ENCODE assay signal across 30 cellular contexts in the genomic region with DNA sequence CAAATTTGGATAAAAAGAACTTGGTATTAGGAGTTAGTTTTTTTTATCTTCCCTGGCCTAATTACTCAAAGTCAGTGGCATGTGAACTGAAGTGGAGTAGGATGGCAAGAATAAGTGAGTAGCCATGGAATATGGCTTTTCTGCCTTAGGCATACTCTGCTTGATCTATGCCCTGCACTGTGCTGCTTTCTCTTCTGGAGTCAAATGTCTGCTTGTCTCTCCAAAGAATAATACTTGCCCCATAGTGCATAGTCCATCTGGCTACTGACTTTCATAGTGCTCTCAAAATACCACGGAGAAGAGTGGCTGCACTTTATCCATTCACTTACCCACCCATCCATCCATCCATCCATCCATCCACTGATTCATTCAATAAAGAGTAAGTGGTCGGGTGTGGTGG. TPM values are rescaled to one million over a fixed set of nuclear protein-coding genes. Genes with fewer than 3 reads are reported as not detected.
DNase-seq lines count a peak whose midpoint lies in the region; ATAC-seq and TF ChIP-seq lines count a peak whose summit lies in the region.
"Had no signal": no experiment of that assay in that cellular context is flagged by ENCODE, and none has a peak within 500 bp of the region (broad histone marks: within the 10 kb centered on the region; RNA-seq: fewer than 3 reads in every experiment).

No MANE protein-coding gene starts in this region.

- TF ChIP-seq CTCF in HFFc6 (IDR thresholded peaks at IDR 0.05): no peak
- TF ChIP-seq CTCF in fibroblast of lung (conservative IDR thresholded peaks at IDR 0.05 in 1 of 2, IDR thresholded peaks at IDR 0.05 in 1 of 2; ENCODE audit: low read depth in 1 of 2, low read length in 2 of 2): no peak
- no peak for TF ChIP-seq CTCF in parathyroid adenoma (IDR thresholded peaks at IDR 0.05)
- TF ChIP-seq CTCF in esophagus muscularis mucosa (IDR thresholded peaks at IDR 0.05): no peak
- no peak for TF ChIP-seq CTCF in foreskin fibroblast (IDR thresholded peaks at IDR 0.05; ENCODE audit: low read depth, low read length)
- TF ChIP-seq CTCF in gastroesophageal sphincter (IDR thresholded peaks at IDR 0.05): no peak

- peak overlapping the region; percentile 22; the same call in 1 of the 2 replicates for H3K27ac Mint-ChIP-seq in HFFc6
- H3K27ac Mint-ChIP-seq: CD4-positive, CD25-positive, alpha-beta regulatory T cell had no signal

- no peak overlapping the region for H3K23ac ChIP-seq in mesenchymal stem cell (ENCODE audit: low read length in 2 of 2)

- H2BK12ac ChIP-seq in mesenchymal stem cell (ENCODE audit: low read length in 2 of 2): no peak overlapping the region

- intact Hi-C loops in esophagus muscularis mucosa (cut with DNase I): no loop called here

- H2BK120ac ChIP-seq in mesenchymal stem cell (ENCODE audit: low read depth, low read length): no peak overlapping the region

- H3K79me1 ChIP-seq in mesenchymal stem cell (replicated peaks; ENCODE audit: low read length, poor library complexity, severe bottlenecking): no peaks in the 10 kb centered on the region

- ATAC-seq in gastroesophageal sphincter (no peak), GM21529 (IDR thresholded peaks at IDR 0.05; ENCODE audit: unreplicated experiment) (no peak)
- ATAC-seq: PC-3, Right ventricle myocardium inferior had no signal

- H4K91ac ChIP-seq in mesenchymal stem cell (ENCODE audit: low read length): no peak overlapping the region

- H3K27me3 ChIP-seq in fibroblast of lung (ENCODE audit: control insufficient read depth, insufficient read depth, low read length) (no peaks in the 10 kb centered on the region), mesenchymal stem cell (ENCODE audit: control insufficient read depth in 1 of 2, insufficient read depth in 1 of 2, low read length in 2 of 2) (no peaks in the 10 kb centered on the region), parathyroid adenoma (ENCODE audit: control insufficient read depth, insufficient read depth, low read length) (no peaks in the 10 kb centered on the region), esophagus muscularis mucosa (no peaks in the 10 kb centered on the region), gastroesophageal sphincter (no peaks in the 10 kb centered on the region)
- H3K27me3 ChIP-seq: BE2C had no signal

- no peak overlapping the region for H2AK5ac ChIP-seq in mesenchymal stem cell (ENCODE audit: low read length, severe bottlenecking)

- no peaks in the 10 kb centered on the region for H3K9me3 Mint-ChIP-seq in HFFc6

- no peaks in the 10 kb centered on the region; the same call in 1 of the 2 replicates for H3K27me3 Mint-ChIP-seq in HFFc6 (ENCODE audit: insufficient read depth)
- H3K27me3 Mint-ChIP-seq: CD4-positive, CD25-positive, alpha-beta regulatory T cell had no signal

- no peak overlapping the region for H3K14ac ChIP-seq in mesenchymal stem cell (ENCODE audit: low read length in 2 of 2)

- H3K4me3 ChIP-seq in fibroblast of lung (replicated peaks in 1 of 4; ENCODE audit: control extremely low read depth in 1 of 4, insufficient read depth in 1 of 4, low read depth in 3 of 4, low read length in 4 of 4) (no peak overlapping the region), mesenchymal stem cell (ENCODE audit: insufficient read depth in 1 of 2, low read depth in 1 of 2, low read length in 2 of 2) (no peak overlapping the region), parathyroid adenoma (ENCODE audit: low read depth, low read length) (no peak overlapping the region), esophagus muscularis mucosa (no peak overlapping the region), foreskin fibroblast (ENCODE audit: low read depth in 1 of 2, low read length in 2 of 2) (no peak overlapping the region), gastroesophageal sphincter (no peak overlapping the region)
- H3K4me3 ChIP-seq: HAP-1, MG63, SJSA1 had no signal

- no peaks in the 10 kb centered on the region for H3K9me3 ChIP-seq in fibroblast of lung (ENCODE audit: control insufficient read depth, insufficient read depth, low read depth, low read length)
- no peaks in the 10 kb centered on the region for H3K9me3 ChIP-seq in mesenchymal stem cell (ENCODE audit: control insufficient read depth, low read length)
- H3K9me3 ChIP-seq in parathyroid adenoma (ENCODE audit: control insufficient read depth, low read length): no peaks in the 10 kb centered on the region
- no peaks in the 10 kb centered on the region for H3K9me3 ChIP-seq in esophagus muscularis mucosa
- H3K9me3 ChIP-seq in gastroesophageal sphincter: no peaks in the 10 kb centered on the region
- H3K9me3 ChIP-seq: BE2C, HAP-1, MG63, SJSA1 had no signal

- no peak overlapping the region for H4K8ac ChIP-seq in mesenchymal stem cell (ENCODE audit: low read length)

- DNase-seq in HFFc6 (no peak), fibroblast of lung (ENCODE audit: low read depth in 2 of 2) (no peak), mesenchymal stem cell (no peak), esophagus muscularis mucosa (ENCODE audit: extremely low spot score) (no peak), foreskin fibroblast (no peak)
- DNase-seq: 8988T; ACHN; BE2C; CD4-positive, CD25-positive, alpha-beta regulatory T cell; DMS153; DND-41; GOT3; IMR-90; KG1; MG63; NCI-H1105 treated with DMSO at 0.1 percent for 48 hours; NCI-H146; NCI-H2029; NCI-H446 treated with DMSO at 0.1 percent for 48 hours; NCI-H526; NCI-H82; NK-92 treated with Interleukin-12 subunit alpha and Interleukin-12 subunit beta, amount 100 ng/mL, for 24 hours; PC-3 had no signal

- H3K18ac ChIP-seq in mesenchymal stem cell (ENCODE audit: low read depth in 1 of 2, low read length in 2 of 2): no peak overlapping the region

- no peak overlapping the region for H3K9ac ChIP-seq in fibroblast of lung (ENCODE audit: insufficient read depth, low read length)
- peak overlapping the region; percentile 76 for H3K9ac ChIP-seq in mesenchymal stem cell (ENCODE audit: low read length)
- no peak overlapping the region for H3K9ac ChIP-seq in parathyroid adenoma

- H3K4me1 ChIP-seq in fibroblast of lung (ENCODE audit: control insufficient read depth, extremely low read depth, insufficient read depth, low read length): peaks cover 4% of the 10 kb centered on the region
- H3K4me1 ChIP-seq in mesenchymal stem cell (ENCODE audit: control insufficient read depth, insufficient read depth, low read depth, low read length): no peaks in the 10 kb centered on the region
- H3K4me1 ChIP-seq in parathyroid adenoma: peaks cover 12% of the 10 kb centered on the region
- peaks cover 0 to 14% (median 9%) of the 10 kb centered on the region in 4 donors for H3K4me1 ChIP-seq in esophagus muscularis mucosa
- H3K4me1 ChIP-seq in gastroesophageal sphincter: peaks cover 0 to 17% (median 0%) of the 10 kb centered on the region in 3 donors
- H3K4me1 ChIP-seq: BE2C, SJSA1 had no signal

- H3K36me3 ChIP-seq in fibroblast of lung (ENCODE audit: control insufficient read depth, insufficient read depth, low read length): no peaks in the 10 kb centered on the region
- peaks cover 0 to 31% of the 10 kb centered on the region in 2 experiments for H3K36me3 ChIP-seq in mesenchymal stem cell (ENCODE audit: control insufficient read depth in 1 of 2, insufficient read depth in 2 of 2, low read depth in 1 of 2, low read length in 2 of 2)
- H3K36me3 ChIP-seq in parathyroid adenoma (ENCODE audit: control insufficient read depth, insufficient read depth, low read length): no peaks in the 10 kb centered on the region
- H3K36me3 ChIP-seq in esophagus muscularis mucosa: no peaks in the 10 kb centered on the region
- no peaks in the 10 kb centered on the region for H3K36me3 ChIP-seq in gastroesophageal sphincter
- H3K36me3 ChIP-seq: BE2C, HAP-1, MG63, SJSA1 had no signal

- H2BK15ac ChIP-seq in mesenchymal stem cell (ENCODE audit: low read depth, poor library complexity, severe bottlenecking): no peak overlapping the region

- H3K79me2 ChIP-seq in fibroblast of lung (ENCODE audit: control insufficient read depth, insufficient read depth, low read length) (peaks cover 2% of the 10 kb centered on the region), parathyroid adenoma (peaks cover 8% of the 10 kb centered on the region)

- H3K27ac ChIP-seq in fibroblast of lung (ENCODE audit: insufficient read depth, low read length): no peak overlapping the region
- no peak overlapping the region for H3K27ac ChIP-seq in mesenchymal stem cell (ENCODE audit: low read length, poor library complexity, severe bottlenecking)
- peak overlapping the region; percentile 98 for H3K27ac ChIP-seq in parathyroid adenoma
- no peak overlapping the region for H3K27ac ChIP-seq in esophagus muscularis mucosa (replicated peaks in 1 of 4)
- H3K27ac ChIP-seq in gastroesophageal sphincter: peak overlapping the region in 1 of 4 donors; percentile 69
- H3K27ac ChIP-seq: SJSA1 had no signal

- peaks cover 46% of the 10 kb centered on the region for H3K4me1 Mint-ChIP-seq in HFFc6 (ENCODE audit: low read depth)
- H3K4me1 Mint-ChIP-seq: CD4-positive, CD25-positive, alpha-beta regulatory T cell had no signal

- H3K36me3 Mint-ChIP-seq in HFFc6 (ENCODE audit: low read depth): peaks cover 6% of the 10 kb centered on the region; the same call in 1 of the 2 replicates
- H3K36me3 Mint-ChIP-seq: CD4-positive, CD25-positive, alpha-beta regulatory T cell had no signal

- H3K4me3 Mint-ChIP-seq in HFFc6: no peak overlapping the region; the same call in 1 of the 2 replicates
- H3K4me3 Mint-ChIP-seq: CD4-positive, CD25-positive, alpha-beta regulatory T cell had no signal

- 97% methylated on average over 2 of the region's 2 CpGs for WGBS in mesenchymal stem cell
- 91% methylated on average over 2 of the region's 2 CpGs for WGBS in esophagus muscularis mucosa
- WGBS in gastroesophageal sphincter (ENCODE audit: low coverage in 1 of 2), 2 donors: 93% methylated on average over 2 of the region's 2 CpGs; no CpG with 5 or more reads in 1 of the 2 donors

- TF ChIP-seq POLR2A in esophagus muscularis mucosa (IDR thresholded peaks at IDR 0.05; ENCODE audit: low read depth) (no peak), gastroesophageal sphincter (IDR thresholded peaks at IDR 0.05) (no peak)

- TF ChIP-seq EP300 in esophagus muscularis mucosa (IDR thresholded peaks at IDR 0.05): no peak
- TF ChIP-seq EP300 in gastroesophageal sphincter (IDR thresholded peaks at IDR 0.05): no peak

- H2AFZ ChIP-seq in fibroblast of lung (ENCODE audit: low read length) (no peak overlapping the region), mesenchymal stem cell (ENCODE audit: low read depth, low read length) (no peak overlapping the region), parathyroid adenoma (no peak overlapping the region)

- H3K4ac ChIP-seq in mesenchymal stem cell (ENCODE audit: low read depth in 1 of 2, low read length in 2 of 2): no peak overlapping the region

- H3K4me2 ChIP-seq in fibroblast of lung (ENCODE audit: extremely low read depth, insufficient read depth, low read length) (peak overlapping the region; percentile 15), mesenchymal stem cell (ENCODE audit: low read length, poor library complexity, severe bottlenecking) (no peak overlapping the region), parathyroid adenoma (ENCODE audit: low read length) (no peak overlapping the region)

- no peak overlapping the region for H2BK5ac ChIP-seq in mesenchymal stem cell (ENCODE audit: low read depth, low read length, poor library complexity, severe bottlenecking)

- H4K20me1 ChIP-seq in fibroblast of lung (ENCODE audit: control insufficient read depth, extremely low read depth, insufficient read depth, low read length): no peaks in the 10 kb centered on the region

RNA-seq across cellular contexts. Expression of a gene that starts 13.4 kb away (rescaled TPM):
- 10 to 100 TPM in 4 of 6 experiments, 1 to 10 TPM in 2; 4.9 to 15.3 (median 14.3) TPM for total RNA-seq in HFFc6 (2021; fragmentation: NEBNext Ultra II Directional; extraction: Animal tissue kit (Norgen Biotek cat#: 25700))
- total RNA-seq in fibroblast of lung (4.9 and 21.1 TPM in 2 replicates), esophagus muscularis mucosa (1 to 10 TPM in 3 of 4 donors, under 1 TPM in 1; 0.83 to 3.1 (median 2.8) TPM), gastroesophageal sphincter (1 to 10 TPM; 1.8 to 8.9 (median 3.3) TPM)
- polyA plus RNA-seq in fibroblast of lung: 6.9 and 26.1 TPM in 2 replicates
- 6.9 and 26.9 TPM in 2 replicates for polyA plus RNA-seq in fibroblast of lung (2012)
- polyA minus RNA-seq in fibroblast of lung (ENCODE audit: low replicate concordance): 2.8 and 7.7 TPM in 2 replicates
- polyA plus RNA-seq in mesenchymal stem cell (2013, experiment 1 of 2): 2.2 TPM
- 2.2 TPM for polyA plus RNA-seq in mesenchymal stem cell (2013, experiment 2 of 2)
- total RNA-seq: CD4-positive, CD25-positive, alpha-beta regulatory T cell; PC-3; Right ventricle myocardium inferior; RPMI7951 had no signal
- polyA plus RNA-seq: CD4-positive, CD25-positive, alpha-beta regulatory T cell had no signal
